In the genomic region with DNA sequence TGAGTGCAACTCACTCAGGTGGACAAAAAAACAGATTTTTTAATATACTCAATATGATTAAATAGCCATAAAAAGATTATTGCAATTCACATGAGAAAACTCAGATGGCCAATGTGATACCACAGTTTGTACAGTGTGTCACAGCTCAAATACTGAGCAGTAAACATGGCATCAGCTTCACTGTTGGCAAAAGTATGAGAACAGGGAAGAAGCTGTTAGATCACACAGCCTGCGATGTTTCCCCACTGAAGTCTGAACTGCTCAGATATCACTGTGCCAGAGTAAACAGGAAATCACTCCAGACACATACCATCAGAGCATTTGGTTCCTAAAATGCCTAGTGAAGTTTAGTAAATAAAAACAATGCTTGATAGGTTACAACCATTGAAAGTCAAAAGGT, we compare ENCODE assay signal across 10 cellular contexts.
A peak's percentile ranks its signal among the peaks of the same experiment; 100 is the strongest.
DNase-seq lines count a peak whose midpoint lies in the region; ATAC-seq and TF ChIP-seq lines count a peak whose summit lies in the region.
"Had no signal": no experiment of that assay in that cellular context is flagged by ENCODE, and none has a peak within 500 bp of the region (broad histone marks: within the 10 kb centered on the region; RNA-seq: fewer than 3 reads in every experiment).

No MANE protein-coding gene starts in this region.

- H3K27ac ChIP-seq in GM23248 = no peak overlapping the region
- H3K27ac ChIP-seq: skin epidermis had no signal

- H4K20me1 ChIP-seq in GM23248 (ENCODE audit: insufficient read depth) = no peaks in the 10 kb centered on the region

- peak overlapping the region; percentile 93 for H3K27ac Mint-ChIP-seq in endothelial cell (ENCODE audit: unreplicated experiment)
- no peak overlapping the region for H3K27ac Mint-ChIP-seq in WTC11
- H3K27ac Mint-ChIP-seq: activated naive CD4-positive, alpha-beta T cell treated with anti-CD3 and anti-CD28 coated beads, Interleukin-2, amount 50 U/mL, for 72 hours had no signal

- no peaks in the 10 kb centered on the region for H3F3A ChIP-seq in GM23248 (ENCODE audit: insufficient read depth)

- intact Hi-C loops in sciatic nerve (cut with DNase I) = no loop called here

- POLR2A ChIA-PET in WTC11 (lab: Charles Lee) = no interaction called here

- H3K27me3 Mint-ChIP-seq in endothelial cell (ENCODE audit: unreplicated experiment) (no peaks in the 10 kb centered on the region), WTC11 (ENCODE audit: low read depth) (no peaks in the 10 kb centered on the region)

- H3K4me3 Mint-ChIP-seq in endothelial cell (ENCODE audit: unreplicated experiment) (no peak overlapping the region), WTC11 (no peak overlapping the region)

- CTCF ChIA-PET in WTC11 (lab: Charles Lee) = no interaction called here

- no peak overlapping the region for H3K9ac ChIP-seq in GM23248

- H2AFZ ChIP-seq in GM23248 = peak overlapping the region; percentile 11; the same call in 1 of the 2 replicates

- H3K4me1 ChIP-seq in GM23248 (ENCODE audit: insufficient read depth) = peaks cover 3% of the 10 kb centered on the region; the same call in 1 of the 2 replicates

- no peaks in the 10 kb centered on the region for H3K36me3 ChIP-seq in GM23248 (ENCODE audit: low read depth)

- H3K36me3 Mint-ChIP-seq in endothelial cell (ENCODE audit: low read depth, unreplicated experiment) (no peaks in the 10 kb centered on the region), WTC11 (no peaks in the 10 kb centered on the region)
- H3K36me3 Mint-ChIP-seq: activated naive CD4-positive, alpha-beta T cell treated with anti-CD3 and anti-CD28 coated beads, Interleukin-2, amount 50 U/mL, for 72 hours had no signal

- H3K79me2 ChIP-seq in GM23248 (ENCODE audit: insufficient read depth) = no peaks in the 10 kb centered on the region

- H3K9me3 Mint-ChIP-seq in endothelial cell (ENCODE audit: unreplicated experiment) (no peaks in the 10 kb centered on the region), WTC11 (no peaks in the 10 kb centered on the region)

- DNase-seq in GM23248 (peak; percentile 62), OCI-M1 (lab: John Stamatoyannopoulos, UW) (peak; percentile 31), endothelial cell (ENCODE audit: low spot score) (peak; percentile 13), sciatic nerve (ENCODE audit: low spot score) (no peak), hippocampal formation (lab: John Stamatoyannopoulos, UW) (no peak), NOMO-1 treated with dmso at 0.1 percent for 144 hours (lab: John Stamatoyannopoulos, UW; ENCODE audit: unreplicated experiment) (no peak), WTC11 (ENCODE audit: low spot score) (no peak), GM20000 (ENCODE audit: low spot score) (no peak)

- no peak overlapping the region for H3K4me2 ChIP-seq in GM23248 (ENCODE audit: unreplicated experiment)

- WGBS in GM23248 (ENCODE audit: low coverage in 1 of 2, low lambda C conversion rate in 2 of 2, missing lambda C conversion rate in 2 of 2), 2 experiments = 3 to 15% methylated on average over 1 of the region's 1 CpG

- H3K9me3 ChIP-seq in GM23248 (ENCODE audit: low read depth) = no peaks in the 10 kb centered on the region

- peaks cover 8% of the 10 kb centered on the region for H3K4me1 Mint-ChIP-seq in endothelial cell (ENCODE audit: unreplicated experiment)
- peaks cover 11% of the 10 kb centered on the region for H3K4me1 Mint-ChIP-seq in WTC11

- no peaks in the 10 kb centered on the region for H3K27me3 ChIP-seq in GM23248 (replicated peaks; ENCODE audit: insufficient read depth)

- TF ChIP-seq CTCF in endothelial cell (IDR thresholded peaks at IDR 0.05; ENCODE audit: unreplicated experiment) (no peak), WTC11 (IDR thresholded peaks at IDR 0.05) (no peak), GM20000 (IDR thresholded peaks at IDR 0.05; ENCODE audit: extremely low read depth, missing control alignments) (no peak)

- in situ Hi-C loops in GM23248 (cut with MboI) = no loop called here

- no peak overlapping the region for H3K4me3 ChIP-seq in GM23248
- H3K4me3 ChIP-seq: skin epidermis had no signal

- ATAC-seq in sciatic nerve (peak; percentile 52), WTC11 (no peak)
- ATAC-seq: activated naive CD4-positive, alpha-beta T cell treated with anti-CD3 and anti-CD28 coated beads, Interleukin-2, amount 50 U/mL, for 72 hours had no signal

- no peaks in the 10 kb centered on the region for H3K9me2 ChIP-seq in GM23248 (ENCODE audit: insufficient read depth)

TF ChIP-seq in WTC11, 78 proteins besides CTCF, POLR2A, EP300 and RAD21:
- TF ChIP-seq, protein P1, sequence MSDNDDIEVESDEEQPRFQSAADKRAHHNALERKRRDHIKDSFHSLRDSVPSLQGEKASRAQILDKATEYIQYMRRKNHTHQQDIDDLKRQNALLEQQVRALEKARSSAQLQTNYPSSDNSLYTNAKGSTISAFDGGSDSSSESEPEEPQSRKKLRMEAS (CRISPR knock-in tag; IDR thresholded peaks at IDR 0.05) = no peak
- TF ChIP-seq NFATC4 (CRISPR knock-in tag; IDR thresholded peaks at IDR 0.05) (no peak), SP1 (CRISPR knock-in tag; conservative IDR thresholded peaks at IDR 0.05) (no peak), ZBTB21 (CRISPR knock-in tag; IDR thresholded peaks at IDR 0.05; ENCODE audit: borderline replicate concordance) (no peak), NR3C1 (CRISPR knock-in tag; conservative IDR thresholded peaks at IDR 0.05; ENCODE audit: low read depth) (no peak), OVOL2 (CRISPR knock-in tag; IDR thresholded peaks at IDR 0.05; ENCODE audit: borderline replicate concordance) (no peak)
- TF ChIP-seq, protein P2, sequence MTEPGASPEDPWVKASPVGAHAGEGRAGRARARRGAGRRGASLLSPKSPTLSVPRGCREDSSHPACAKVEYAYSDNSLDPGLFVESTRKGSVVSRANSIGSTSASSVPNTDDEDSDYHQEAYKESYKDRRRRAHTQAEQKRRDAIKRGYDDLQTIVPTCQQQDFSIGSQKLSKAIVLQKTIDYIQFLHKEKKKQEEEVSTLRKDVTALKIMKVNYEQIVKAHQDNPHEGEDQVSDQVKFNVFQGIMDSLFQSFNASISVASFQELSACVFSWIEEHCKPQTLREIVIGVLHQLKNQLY (CRISPR knock-in tag; IDR thresholded peaks at IDR 0.05) = no peak
- TF ChIP-seq, protein P3, sequence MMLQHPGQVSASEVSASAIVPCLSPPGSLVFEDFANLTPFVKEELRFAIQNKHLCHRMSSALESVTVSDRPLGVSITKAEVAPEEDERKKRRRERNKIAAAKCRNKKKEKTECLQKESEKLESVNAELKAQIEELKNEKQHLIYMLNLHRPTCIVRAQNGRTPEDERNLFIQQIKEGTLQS (CRISPR knock-in tag; conservative IDR thresholded peaks at IDR 0.05) = no peak
- TF ChIP-seq, protein P4, sequence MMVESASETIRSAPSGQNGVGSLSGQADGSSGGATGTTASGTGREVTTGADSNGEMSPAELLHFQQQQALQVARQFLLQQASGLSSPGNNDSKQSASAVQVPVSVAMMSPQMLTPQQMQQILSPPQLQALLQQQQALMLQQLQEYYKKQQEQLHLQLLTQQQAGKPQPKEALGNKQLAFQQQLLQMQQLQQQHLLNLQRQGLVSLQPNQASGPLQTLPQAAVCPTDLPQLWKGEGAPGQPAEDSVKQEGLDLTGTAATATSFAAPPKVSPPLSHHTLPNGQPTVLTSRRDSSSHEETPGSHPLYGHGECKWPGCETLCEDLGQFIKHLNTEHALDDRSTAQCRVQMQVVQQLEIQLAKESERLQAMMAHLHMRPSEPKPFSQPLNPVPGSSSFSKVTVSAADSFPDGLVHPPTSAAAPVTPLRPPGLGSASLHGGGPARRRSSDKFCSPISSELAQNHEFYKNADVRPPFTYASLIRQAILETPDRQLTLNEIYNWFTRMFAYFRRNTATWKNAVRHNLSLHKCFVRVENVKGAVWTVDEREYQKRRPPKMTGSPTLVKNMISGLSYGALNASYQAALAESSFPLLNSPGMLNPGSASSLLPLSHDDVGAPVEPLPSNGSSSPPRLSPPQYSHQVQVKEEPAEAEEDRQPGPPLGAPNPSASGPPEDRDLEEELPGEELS (CRISPR knock-in tag; IDR thresholded peaks at IDR 0.05) = no peak
- TF ChIP-seq, protein P5, sequence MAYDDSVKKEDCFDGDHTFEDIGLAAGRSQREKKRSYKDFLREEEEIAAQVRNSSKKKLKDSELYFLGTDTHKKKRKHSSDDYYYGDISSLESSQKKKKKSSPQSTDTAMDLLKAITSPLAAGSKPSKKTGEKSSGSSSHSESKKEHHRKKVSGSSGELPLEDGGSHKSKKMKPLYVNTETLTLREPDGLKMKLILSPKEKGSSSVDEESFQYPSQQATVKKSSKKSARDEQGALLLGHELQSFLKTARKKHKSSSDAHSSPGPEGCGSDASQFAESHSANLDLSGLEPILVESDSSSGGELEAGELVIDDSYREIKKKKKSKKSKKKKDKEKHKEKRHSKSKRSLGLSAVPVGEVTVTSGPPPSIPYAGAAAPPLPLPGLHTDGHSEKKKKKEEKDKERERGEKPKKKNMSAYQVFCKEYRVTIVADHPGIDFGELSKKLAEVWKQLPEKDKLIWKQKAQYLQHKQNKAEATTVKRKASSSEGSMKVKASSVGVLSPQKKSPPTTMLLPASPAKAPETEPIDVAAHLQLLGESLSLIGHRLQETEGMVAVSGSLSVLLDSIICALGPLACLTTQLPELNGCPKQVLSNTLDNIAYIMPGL (CRISPR knock-in tag; IDR thresholded peaks at IDR 0.05) = no peak

Comparison
In these comparisons a context has a peak if more than half of its experiments do, and no peak if none do; other contexts are left out.
1. DNase-seq: peak in GM23248 (single experiment), OCI-M1 (single experiment) and endothelial cell (single experiment); none in sciatic nerve (single experiment), hippocampal formation (0 of 2), NOMO-1 treated with dmso at 0.1 percent for 144 hours (single experiment), WTC11 (single experiment) and GM20000 (single experiment).